In the genomic region with DNA sequence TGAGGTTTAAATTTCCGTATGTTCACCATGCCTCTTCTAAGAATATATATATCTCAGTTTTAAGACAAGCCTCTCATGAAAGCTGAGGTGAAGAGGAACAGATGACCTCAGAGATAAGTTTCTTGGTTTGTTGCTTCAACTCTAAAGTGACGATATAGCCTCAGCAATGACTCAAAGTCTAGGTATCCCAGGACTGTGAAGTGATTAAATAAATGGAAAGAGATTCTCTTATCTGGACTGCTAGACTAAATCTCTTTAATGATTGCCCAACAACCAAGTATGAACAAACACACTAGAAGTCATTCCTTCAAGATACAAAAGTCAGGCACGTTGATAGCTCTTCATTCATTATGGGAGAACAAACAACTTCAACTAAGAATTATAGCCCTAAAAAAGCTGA, we compare ENCODE assay signal across 2 cellular contexts.
TF ChIP-seq lines count a peak whose summit lies in the region.

No MANE protein-coding gene starts in this region.

TF ChIP-seq in A549, 52 proteins besides CTCF, POLR2A, EP300 and RAD21 (continued from another document):
- TF ChIP-seq, protein P1, sequence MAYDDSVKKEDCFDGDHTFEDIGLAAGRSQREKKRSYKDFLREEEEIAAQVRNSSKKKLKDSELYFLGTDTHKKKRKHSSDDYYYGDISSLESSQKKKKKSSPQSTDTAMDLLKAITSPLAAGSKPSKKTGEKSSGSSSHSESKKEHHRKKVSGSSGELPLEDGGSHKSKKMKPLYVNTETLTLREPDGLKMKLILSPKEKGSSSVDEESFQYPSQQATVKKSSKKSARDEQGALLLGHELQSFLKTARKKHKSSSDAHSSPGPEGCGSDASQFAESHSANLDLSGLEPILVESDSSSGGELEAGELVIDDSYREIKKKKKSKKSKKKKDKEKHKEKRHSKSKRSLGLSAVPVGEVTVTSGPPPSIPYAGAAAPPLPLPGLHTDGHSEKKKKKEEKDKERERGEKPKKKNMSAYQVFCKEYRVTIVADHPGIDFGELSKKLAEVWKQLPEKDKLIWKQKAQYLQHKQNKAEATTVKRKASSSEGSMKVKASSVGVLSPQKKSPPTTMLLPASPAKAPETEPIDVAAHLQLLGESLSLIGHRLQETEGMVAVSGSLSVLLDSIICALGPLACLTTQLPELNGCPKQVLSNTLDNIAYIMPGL (CRISPR knock-in tag; IDR thresholded peaks at IDR 0.05; ENCODE audit: borderline replicate concordance), result no peak
- TF ChIP-seq MYC (IDR thresholded peaks at IDR 0.05; ENCODE audit: borderline replicate concordance, low read length) (no peak), GATA3 (IDR thresholded peaks at IDR 0.05; ENCODE audit: borderline replicate concordance) (peak; percentile 97), ZC3H11A (IDR thresholded peaks at IDR 0.05) (no peak), BCL3 (IDR thresholded peaks at IDR 0.05) (peak; percentile 65; the same call in 1 of the 3 replicates), CEBPB (IDR thresholded peaks at IDR 0.05) (peak; percentile 91 to 96), JUN (IDR thresholded peaks at IDR 0.05) (peak; percentile 69 to 87; a peak in 4 of 5 replicates), BHLHE40 (IDR thresholded peaks at IDR 0.05; ENCODE audit: low read depth, low read length) (no peak), ELK1 (IDR thresholded peaks at IDR 0.05; ENCODE audit: low read depth, low read length) (no peak), RNF2 (IDR thresholded peaks at IDR 0.05; ENCODE audit: borderline replicate concordance, low read depth) (no peak)
- TF ChIP-seq, protein P2, sequence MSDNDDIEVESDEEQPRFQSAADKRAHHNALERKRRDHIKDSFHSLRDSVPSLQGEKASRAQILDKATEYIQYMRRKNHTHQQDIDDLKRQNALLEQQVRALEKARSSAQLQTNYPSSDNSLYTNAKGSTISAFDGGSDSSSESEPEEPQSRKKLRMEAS (IDR thresholded peaks at IDR 0.05), result peak; percentile 65; the same call in 1 of the 2 replicates

TF ChIP-seq in HEK293, 187 proteins besides CTCF, POLR2A, EP300 and RAD21 (continued from another document and continues in another):
- TF ChIP-seq TRIM28 (IDR thresholded peaks at IDR 0.05; ENCODE audit: borderline replicate concordance, low read length), result peak; percentile 41; the same call in 1 of the 2 replicates
- TF ChIP-seq, protein P3, sequence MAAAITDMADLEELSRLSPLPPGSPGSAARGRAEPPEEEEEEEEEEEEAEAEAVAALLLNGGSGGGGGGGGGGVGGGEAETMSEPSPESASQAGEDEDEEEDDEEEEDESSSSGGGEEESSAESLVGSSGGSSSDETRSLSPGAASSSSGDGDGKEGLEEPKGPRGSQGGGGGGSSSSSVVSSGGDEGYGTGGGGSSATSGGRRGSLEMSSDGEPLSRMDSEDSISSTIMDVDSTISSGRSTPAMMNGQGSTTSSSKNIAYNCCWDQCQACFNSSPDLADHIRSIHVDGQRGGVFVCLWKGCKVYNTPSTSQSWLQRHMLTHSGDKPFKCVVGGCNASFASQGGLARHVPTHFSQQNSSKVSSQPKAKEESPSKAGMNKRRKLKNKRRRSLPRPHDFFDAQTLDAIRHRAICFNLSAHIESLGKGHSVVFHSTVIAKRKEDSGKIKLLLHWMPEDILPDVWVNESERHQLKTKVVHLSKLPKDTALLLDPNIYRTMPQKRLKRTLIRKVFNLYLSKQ (tag by site-specific recombination; IDR thresholded peaks at IDR 0.05; ENCODE audit: borderline replicate concordance), result no peak
- TF ChIP-seq ZNF785 (tag by site-specific recombination; IDR thresholded peaks at IDR 0.05), result no peak
- no peak for TF ChIP-seq ZNF133 (tag by site-specific recombination; IDR thresholded peaks at IDR 0.05)
- no peak for TF ChIP-seq ZNF830 (tag by site-specific recombination; IDR thresholded peaks at IDR 0.05; ENCODE audit: low read depth)
- TF ChIP-seq ZFP37 (tag by site-specific recombination; IDR thresholded peaks at IDR 0.05), result no peak
- no peak for TF ChIP-seq ZNF394 (tag by site-specific recombination; IDR thresholded peaks at IDR 0.05; ENCODE audit: borderline replicate concordance)
- peak; percentile 63 for TF ChIP-seq ZNF366 (tag by site-specific recombination; conservative IDR thresholded peaks at IDR 0.05)
- no peak for TF ChIP-seq ZNF791 (tag by site-specific recombination; IDR thresholded peaks at IDR 0.05)
- no peak for TF ChIP-seq ZNF621 (tag by site-specific recombination; IDR thresholded peaks at IDR 0.05)
- TF ChIP-seq ZNF555 (tag by site-specific recombination; conservative IDR thresholded peaks at IDR 0.05), result no peak
- peak; percentile 85 for TF ChIP-seq TCF7L2 (IDR thresholded peaks at IDR 0.05; ENCODE audit: borderline replicate concordance, low read depth, low read length)
- no peak for TF ChIP-seq ZNF335 (tag by site-specific recombination; conservative IDR thresholded peaks at IDR 0.05)
- TF ChIP-seq, protein P4, sequence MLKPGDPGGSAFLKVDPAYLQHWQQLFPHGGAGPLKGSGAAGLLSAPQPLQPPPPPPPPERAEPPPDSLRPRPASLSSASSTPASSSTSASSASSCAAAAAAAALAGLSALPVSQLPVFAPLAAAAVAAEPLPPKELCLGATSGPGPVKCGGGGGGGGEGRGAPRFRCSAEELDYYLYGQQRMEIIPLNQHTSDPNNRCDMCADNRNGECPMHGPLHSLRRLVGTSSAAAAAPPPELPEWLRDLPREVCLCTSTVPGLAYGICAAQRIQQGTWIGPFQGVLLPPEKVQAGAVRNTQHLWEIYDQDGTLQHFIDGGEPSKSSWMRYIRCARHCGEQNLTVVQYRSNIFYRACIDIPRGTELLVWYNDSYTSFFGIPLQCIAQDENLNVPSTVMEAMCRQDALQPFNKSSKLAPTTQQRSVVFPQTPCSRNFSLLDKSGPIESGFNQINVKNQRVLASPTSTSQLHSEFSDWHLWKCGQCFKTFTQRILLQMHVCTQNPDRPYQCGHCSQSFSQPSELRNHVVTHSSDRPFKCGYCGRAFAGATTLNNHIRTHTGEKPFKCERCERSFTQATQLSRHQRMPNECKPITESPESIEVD (tag by site-specific recombination; IDR thresholded peaks at IDR 0.05), result peak; percentile 77
- TF ChIP-seq BCL11A (tag by site-specific recombination; IDR thresholded peaks at IDR 0.05; ENCODE audit: low read depth), result no peak
- no peak for TF ChIP-seq ZNF239 (tag by site-specific recombination; IDR thresholded peaks at IDR 0.05)
- TF ChIP-seq ZNF549 (tag by site-specific recombination; IDR thresholded peaks at IDR 0.05), result no peak
- no peak for TF ChIP-seq ZNF121 (tag by site-specific recombination; IDR thresholded peaks at IDR 0.05)
- TF ChIP-seq, protein P5, sequence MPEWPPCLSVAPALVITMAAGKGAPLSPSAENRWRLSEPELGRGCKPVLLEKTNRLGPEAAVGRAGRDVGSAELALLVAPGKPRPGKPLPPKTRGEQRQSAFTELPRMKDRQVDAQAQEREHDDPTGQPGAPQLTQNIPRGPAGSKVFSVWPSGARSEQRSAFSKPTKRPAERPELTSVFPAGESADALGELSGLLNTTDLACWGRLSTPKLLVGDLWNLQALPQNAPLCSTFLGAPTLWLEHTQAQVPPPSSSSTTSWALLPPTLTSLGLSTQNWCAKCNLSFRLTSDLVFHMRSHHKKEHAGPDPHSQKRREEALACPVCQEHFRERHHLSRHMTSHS (tag by site-specific recombination; IDR thresholded peaks at IDR 0.05), result no peak
- no peak for TF ChIP-seq YY2 (tag by site-specific recombination; IDR thresholded peaks at IDR 0.05)
- no peak for TF ChIP-seq ZNF114 (tag by site-specific recombination; IDR thresholded peaks at IDR 0.05)
- no peak for TF ChIP-seq ZNF433 (tag by site-specific recombination; IDR thresholded peaks at IDR 0.05; ENCODE audit: low read depth)
- peak; percentile 30; the same call in 1 of the 2 replicates for TF ChIP-seq OVOL3 (tag by site-specific recombination; IDR thresholded peaks at IDR 0.05)
- no peak for TF ChIP-seq KLF7 (tag by site-specific recombination; IDR thresholded peaks at IDR 0.05; ENCODE audit: borderline replicate concordance)
- no peak for TF ChIP-seq ZFP3 (tag by site-specific recombination; IDR thresholded peaks at IDR 0.05; ENCODE audit: low read depth)
- TF ChIP-seq ZNF510 (tag by site-specific recombination; IDR thresholded peaks at IDR 0.05; ENCODE audit: insufficient replicate concordance), result no peak
- TF ChIP-seq, protein P6, sequence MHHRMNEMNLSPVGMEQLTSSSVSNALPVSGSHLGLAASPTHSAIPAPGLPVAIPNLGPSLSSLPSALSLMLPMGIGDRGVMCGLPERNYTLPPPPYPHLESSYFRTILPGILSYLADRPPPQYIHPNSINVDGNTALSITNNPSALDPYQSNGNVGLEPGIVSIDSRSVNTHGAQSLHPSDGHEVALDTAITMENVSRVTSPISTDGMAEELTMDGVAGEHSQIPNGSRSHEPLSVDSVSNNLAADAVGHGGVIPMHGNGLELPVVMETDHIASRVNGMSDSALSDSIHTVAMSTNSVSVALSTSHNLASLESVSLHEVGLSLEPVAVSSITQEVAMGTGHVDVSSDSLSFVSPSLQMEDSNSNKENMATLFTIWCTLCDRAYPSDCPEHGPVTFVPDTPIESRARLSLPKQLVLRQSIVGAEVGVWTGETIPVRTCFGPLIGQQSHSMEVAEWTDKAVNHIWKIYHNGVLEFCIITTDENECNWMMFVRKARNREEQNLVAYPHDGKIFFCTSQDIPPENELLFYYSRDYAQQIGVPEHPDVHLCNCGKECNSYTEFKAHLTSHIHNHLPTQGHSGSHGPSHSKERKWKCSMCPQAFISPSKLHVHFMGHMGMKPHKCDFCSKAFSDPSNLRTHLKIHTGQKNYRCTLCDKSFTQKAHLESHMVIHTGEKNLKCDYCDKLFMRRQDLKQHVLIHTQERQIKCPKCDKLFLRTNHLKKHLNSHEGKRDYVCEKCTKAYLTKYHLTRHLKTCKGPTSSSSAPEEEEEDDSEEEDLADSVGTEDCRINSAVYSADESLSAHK (tag by site-specific recombination; IDR thresholded peaks at IDR 0.05), result no peak
- TF ChIP-seq GFI1B (tag by site-specific recombination; IDR thresholded peaks at IDR 0.05), result peak; percentile 57; the same call in 1 of the 2 replicates
- no peak for TF ChIP-seq REPIN1 (tag by site-specific recombination; IDR thresholded peaks at IDR 0.05; ENCODE audit: low read depth)
- no peak for TF ChIP-seq ZBTB48 (tag by site-specific recombination; IDR thresholded peaks at IDR 0.05)
- TF ChIP-seq ZNF580 (tag by site-specific recombination; IDR thresholded peaks at IDR 0.05), result no peak
- peak; percentile 42; the same call in 1 of the 2 replicates for TF ChIP-seq ZNF843 (tag by site-specific recombination; IDR thresholded peaks at IDR 0.05)
- TF ChIP-seq ZNF701 (tag by site-specific recombination; IDR thresholded peaks at IDR 0.05), result no peak
- TF ChIP-seq ZNF521 (tag by site-specific recombination; IDR thresholded peaks at IDR 0.05), result no peak
- TF ChIP-seq, protein P7, sequence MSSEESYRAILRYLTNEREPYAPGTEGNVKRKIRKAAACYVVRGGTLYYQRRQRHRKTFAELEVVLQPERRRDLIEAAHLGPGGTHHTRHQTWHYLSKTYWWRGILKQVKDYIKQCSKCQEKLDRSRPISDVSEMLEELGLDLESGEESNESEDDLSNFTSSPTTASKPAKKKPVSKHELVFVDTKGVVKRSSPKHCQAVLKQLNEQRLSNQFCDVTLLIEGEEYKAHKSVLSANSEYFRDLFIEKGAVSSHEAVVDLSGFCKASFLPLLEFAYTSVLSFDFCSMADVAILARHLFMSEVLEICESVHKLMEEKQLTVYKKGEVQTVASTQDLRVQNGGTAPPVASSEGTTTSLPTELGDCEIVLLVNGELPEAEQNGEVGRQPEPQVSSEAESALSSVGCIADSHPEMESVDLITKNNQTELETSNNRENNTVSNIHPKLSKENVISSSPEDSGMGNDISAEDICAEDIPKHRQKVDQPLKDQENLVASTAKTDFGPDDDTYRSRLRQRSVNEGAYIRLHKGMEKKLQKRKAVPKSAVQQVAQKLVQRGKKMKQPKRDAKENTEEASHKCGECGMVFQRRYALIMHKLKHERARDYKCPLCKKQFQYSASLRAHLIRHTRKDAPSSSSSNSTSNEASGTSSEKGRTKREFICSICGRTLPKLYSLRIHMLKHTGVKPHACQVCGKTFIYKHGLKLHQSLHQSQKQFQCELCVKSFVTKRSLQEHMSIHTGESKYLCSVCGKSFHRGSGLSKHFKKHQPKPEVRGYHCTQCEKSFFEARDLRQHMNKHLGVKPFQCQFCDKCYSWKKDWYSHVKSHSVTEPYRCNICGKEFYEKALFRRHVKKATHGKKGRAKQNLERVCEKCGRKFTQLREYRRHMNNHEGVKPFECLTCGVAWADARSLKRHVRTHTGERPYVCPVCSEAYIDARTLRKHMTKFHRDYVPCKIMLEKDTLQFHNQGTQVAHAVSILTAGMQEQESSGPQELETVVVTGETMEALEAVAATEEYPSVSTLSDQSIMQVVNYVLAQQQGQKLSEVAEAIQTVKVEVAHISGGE (tag by site-specific recombination; conservative IDR thresholded peaks at IDR 0.05; ENCODE audit: low read depth), result no peak
- peak; percentile 28; the same call in 1 of the 2 replicates for TF ChIP-seq ATF2 (tag by site-specific recombination; IDR thresholded peaks at IDR 0.05; ENCODE audit: low read depth)
- TF ChIP-seq ZNF426 (tag by site-specific recombination; IDR thresholded peaks at IDR 0.05), result no peak
- no peak for TF ChIP-seq ZNF37A (tag by site-specific recombination; IDR thresholded peaks at IDR 0.05)
- TF ChIP-seq ZNF169 (tag by site-specific recombination; IDR thresholded peaks at IDR 0.05), result no peak
- no peak for TF ChIP-seq ZNF596 (tag by site-specific recombination; IDR thresholded peaks at IDR 0.05)
- no peak for TF ChIP-seq ZIC2 (tag by site-specific recombination; IDR thresholded peaks at IDR 0.05)
- TF ChIP-seq BCL11B (tag by site-specific recombination; IDR thresholded peaks at IDR 0.05; ENCODE audit: low read depth), result no peak
- TF ChIP-seq ZNF48 (tag by site-specific recombination; IDR thresholded peaks at IDR 0.05), result no peak
- TF ChIP-seq KLF16 (tag by site-specific recombination; IDR thresholded peaks at IDR 0.05), result no peak
- no peak for TF ChIP-seq ELK4 (IDR thresholded peaks at IDR 0.05; ENCODE audit: borderline replicate concordance, low read depth, low read length)
- no peak for TF ChIP-seq ZFP69B (tag by site-specific recombination; IDR thresholded peaks at IDR 0.05)
- TF ChIP-seq ZNF2 (tag by site-specific recombination; IDR thresholded peaks at IDR 0.05), result no peak
